Comparison of ENCODE assay signal across 27 cellular contexts in genomic region chr13:86792153-86792651, GRCh38.
"Had no signal": no experiment of that assay in that cellular context is flagged by ENCODE, and none has a peak within 500 bp of the region (broad histone marks: within the 10 kb centered on the region; RNA-seq: fewer than 3 reads in every experiment).

No MANE protein-coding gene starts in this region.

- ATAC-seq: activated CD4-positive, CD25-positive, alpha-beta regulatory T cell treated with anti-CD3 and anti-CD28 coated beads, Interleukin-2, amount 50 U/mL, for 24 hours; esophagus mucosa; left ventricle myocardium superior; pancreas; T-helper 17 cell had no signal

- H3K27ac ChIP-seq: adrenal gland, ascending aorta, brain microvascular endothelial cell, hepatocyte, pancreas, right lobe of liver, skin epidermis, stomach, suprapubic skin, transverse colon, uterus had no signal

- H3K9me3 Mint-ChIP-seq: nephron had no signal

- H3K9me3 ChIP-seq: adrenal gland, ascending aorta, pancreas, right lobe of liver, transverse colon, uterus had no signal

- H3K4me2 ChIP-seq: hepatocyte had no signal

- DNase-seq: activated CD4-positive, alpha-beta memory T cell treated with anti-CD3 and anti-CD28 coated beads, Interleukin-2, amount 10 ng/mL, durations not matched to agents 7 days and 5 days; activated CD4-positive, alpha-beta T cell treated with anti-CD3 and anti-CD28 coated beads, Interleukin-2, amount 10 ng/mL, durations not matched to agents 24 days and 14 days; activated effector memory CD4-positive, alpha-beta T cell treated with anti-CD3 and anti-CD28 coated beads, Interleukin-2, amount 50 U/mL, for 16 hours; activated T-cell treated with anti-CD3 and anti-CD28 coated beads for 4 hours; adrenal gland; brain microvascular endothelial cell; caudate nucleus; dermis blood vessel endothelial cell; effector CD8-positive, alpha-beta T cell; glutamatergic neuron; left ventricle myocardium superior; midbrain; stimulated activated CD4-positive, alpha-beta T cell treated with anti-CD3 and anti-CD28 coated beads, Interleukin-1b, Interleukin-23, amount 100 ng/mL, for 48 hours; stomach; T-helper 17 cell; transverse colon; uterus had no signal

- H3K4me3 ChIP-seq: adrenal gland, ascending aorta, hepatocyte, pancreas, right lobe of liver, skin epidermis, stomach, suprapubic skin, transverse colon, uterus had no signal

- H3K27me3 ChIP-seq: adrenal gland, ascending aorta, brain microvascular endothelial cell, hepatocyte, pancreas, right lobe of liver, stomach, suprapubic skin, transverse colon, uterus had no signal

- H3K36me3 ChIP-seq: adrenal gland, ascending aorta, brain microvascular endothelial cell, pancreas, right lobe of liver, stomach, suprapubic skin, transverse colon, uterus had no signal

- H3K4me1 ChIP-seq: adrenal gland, ascending aorta, pancreas, right lobe of liver, stomach, suprapubic skin, transverse colon, uterus had no signal

- H3K4me3 Mint-ChIP-seq: activated CD4-positive, alpha-beta memory T cell treated with anti-CD3 and anti-CD28 coated beads, Interleukin-2, amount 10 ng/mL, durations not matched to agents 7 days and 5 days; activated CD4-positive, alpha-beta T cell treated with anti-CD3 and anti-CD28 coated beads, Interleukin-2, amount 10 ng/mL, durations not matched to agents 24 days and 14 days; activated naive CD4-positive, alpha-beta T cell treated with anti-CD3 and anti-CD28 coated beads, Interleukin-2, amount 50 U/mL, for 24 hours; nephron; T-helper 17 cell had no signal

- H3K27me3 Mint-ChIP-seq: activated CD4-positive, alpha-beta memory T cell treated with anti-CD3 and anti-CD28 coated beads, Interleukin-2, amount 10 ng/mL, durations not matched to agents 7 days and 5 days; activated CD4-positive, alpha-beta T cell treated with anti-CD3 and anti-CD28 coated beads, Interleukin-2, amount 10 ng/mL, durations not matched to agents 24 days and 14 days; activated naive CD4-positive, alpha-beta T cell treated with anti-CD3 and anti-CD28 coated beads, Interleukin-2, amount 50 U/mL, for 24 hours; T-helper 17 cell had no signal

- H3K36me3 Mint-ChIP-seq: activated naive CD4-positive, alpha-beta T cell treated with anti-CD3 and anti-CD28 coated beads, Interleukin-2, amount 50 U/mL, for 24 hours had no signal

- H3K79me2 ChIP-seq: hepatocyte had no signal

- H3K27ac Mint-ChIP-seq: activated CD4-positive, alpha-beta memory T cell treated with anti-CD3 and anti-CD28 coated beads, Interleukin-2, amount 10 ng/mL, durations not matched to agents 7 days and 5 days; activated CD4-positive, alpha-beta T cell treated with anti-CD3 and anti-CD28 coated beads, Interleukin-2, amount 10 ng/mL, durations not matched to agents 24 days and 14 days; activated naive CD4-positive, alpha-beta T cell treated with anti-CD3 and anti-CD28 coated beads, Interleukin-2, amount 50 U/mL, for 24 hours; nephron; T-helper 17 cell had no signal

- H3K4me1 Mint-ChIP-seq: activated CD4-positive, alpha-beta memory T cell treated with anti-CD3 and anti-CD28 coated beads, Interleukin-2, amount 10 ng/mL, durations not matched to agents 7 days and 5 days; activated CD4-positive, alpha-beta T cell treated with anti-CD3 and anti-CD28 coated beads, Interleukin-2, amount 10 ng/mL, durations not matched to agents 24 days and 14 days; activated naive CD4-positive, alpha-beta T cell treated with anti-CD3 and anti-CD28 coated beads, Interleukin-2, amount 50 U/mL, for 24 hours; nephron; T-helper 17 cell had no signal

- H2AFZ ChIP-seq: hepatocyte had no signal
